In genomic region chr7:144018065-144018464, GRCh38 we compare ENCODE assay signal across 23 cellular contexts. TPM values are rescaled to one million over a fixed set of nuclear protein-coding genes. Genes with fewer than 3 reads are reported as not detected.
DNase-seq lines count a peak whose midpoint lies in the region; ATAC-seq and TF ChIP-seq lines count a peak whose summit lies in the region.
"Had no signal": no experiment of that assay in that cellular context is flagged by ENCODE, and none has a peak within 500 bp of the region (broad histone marks: within the 10 kb centered on the region; RNA-seq: fewer than 3 reads in every experiment).

No MANE protein-coding gene starts in this region.

- no peaks in the 10 kb centered on the region for H3K27me3 ChIP-seq in Caco-2 (replicated peaks; ENCODE audit: control insufficient read depth, insufficient read depth, low read length)
- H3K27me3 ChIP-seq: BE2C; BLaER1 treated with 17β-estradiol and CSF1 and Interleukin-3, amounts not matched to agents 10 nM and 100 nM had no signal

- H3K4me1 ChIP-seq in Caco-2 = peaks cover 35% of the 10 kb centered on the region
- H3K4me1 ChIP-seq: BE2C; BLaER1 treated with 17β-estradiol and CSF1 and Interleukin-3, amounts not matched to agents 10 nM and 100 nM; HAP-1 had no signal

- CTCF ChIA-PET in Caco-2 (lab: Charles Lee) = no interaction called here

- H3K4me3 Mint-ChIP-seq in Caco-2 (ENCODE audit: unreplicated experiment) (no peak overlapping the region), nephron (no peak overlapping the region)
- H3K4me3 Mint-ChIP-seq: CD14-positive monocyte; CD4-positive, alpha-beta T cell; CD8-positive, alpha-beta memory T cell; HFFc6 had no signal

- H3K36me3 ChIP-seq in Caco-2 (ENCODE audit: control insufficient read depth, insufficient read depth, low read length) = no peaks in the 10 kb centered on the region
- H3K36me3 ChIP-seq: BE2C; BLaER1 treated with 17β-estradiol and CSF1 and Interleukin-3, amounts not matched to agents 10 nM and 100 nM; HAP-1 had no signal

- no peak for ATAC-seq in GM21381 (IDR thresholded peaks at IDR 0.05; ENCODE audit: unreplicated experiment)
- no peak for ATAC-seq in GM21529 (IDR thresholded peaks at IDR 0.05; ENCODE audit: unreplicated experiment)
- ATAC-seq: A549 had no signal

- peaks cover 11% of the 10 kb centered on the region; the same call in 1 of the 2 replicates for H3K9me3 ChIP-seq in Caco-2
- H3K9me3 ChIP-seq: A549, BE2C, HAP-1 had no signal

- H3K27me3 Mint-ChIP-seq in Caco-2 (ENCODE audit: insufficient read depth, unreplicated experiment) (no peaks in the 10 kb centered on the region), nephron (ENCODE audit: low read depth) (no peaks in the 10 kb centered on the region)

- no peak for TF ChIP-seq CTCF in Caco-2 (IDR thresholded peaks at IDR 0.05; ENCODE audit: insufficient read depth in 1 of 2, low read depth in 1 of 2, low read length in 1 of 2, severe bottlenecking in 1 of 2, unreplicated experiment in 1 of 2)
- TF ChIP-seq CTCF in nephron (IDR thresholded peaks at IDR 0.05; ENCODE audit: unreplicated experiment in 3 of 3) = no peak

- H3K4me3 ChIP-seq in Caco-2 (ENCODE audit: low read depth, low read length) = no peak overlapping the region
- H3K4me3 ChIP-seq: A549; BLaER1 treated with 17β-estradiol and CSF1 and Interleukin-3, amounts not matched to agents 10 nM and 100 nM; HAP-1 had no signal

- DNase-seq in Caco-2 (no peak), amniotic epithelial cell (ENCODE audit: low read depth) (peak; percentile 56), iris pigment epithelial cell (ENCODE audit: low read depth) (peak; percentile 50)
- no peak for DNase-seq in activated CD4-positive, alpha-beta T cell treated with anti-CD3 and anti-CD28 coated beads, Interleukin-2, amount 50 U/mL, for 48 hours
- DNase-seq: 8988T; ACHN; AML-193; BE2C; Calu3; CD4-positive, alpha-beta T cell; CD8-positive, alpha-beta memory T cell; DMS53; DMS79 treated with DMSO at 0.1 percent for 48 hours; GOT3; HFFc6 had no signal

- BruUV-seq in Caco-2 (replicated peaks; lab: Mats Ljungman, UMichigan) = no TSS peak

- no peaks in the 10 kb centered on the region for H3K36me3 Mint-ChIP-seq in Caco-2 (ENCODE audit: insufficient read depth, unreplicated experiment)
- no peaks in the 10 kb centered on the region for H3K36me3 Mint-ChIP-seq in nephron (ENCODE audit: low read depth)
- H3K36me3 Mint-ChIP-seq: CD14-positive monocyte; CD8-positive, alpha-beta memory T cell had no signal

- H3K9me3 Mint-ChIP-seq in Caco-2 (ENCODE audit: unreplicated experiment) (peaks cover 28% of the 10 kb centered on the region), nephron (peaks cover 3% of the 10 kb centered on the region)
- H3K9me3 Mint-ChIP-seq: CD4-positive, alpha-beta T cell had no signal

- H3K27ac Mint-ChIP-seq in Caco-2 (ENCODE audit: unreplicated experiment) (peak overlapping the region; percentile 69), nephron (peak overlapping the region in 2 of 3 experiments; percentile 19 to 43)
- H3K27ac Mint-ChIP-seq: CD14-positive monocyte; CD4-positive, alpha-beta T cell; CD8-positive, alpha-beta memory T cell had no signal

- intact Hi-C loops in Caco-2 (cut with micrococcal nuclease; ENCODE audit: unreplicated experiment) = no loop called here

- H3K4me1 Mint-ChIP-seq in Caco-2 (ENCODE audit: low read depth, unreplicated experiment) (peaks cover 42% of the 10 kb centered on the region), nephron (peaks cover 13% of the 10 kb centered on the region)
- H3K4me1 Mint-ChIP-seq: CD14-positive monocyte; CD8-positive, alpha-beta memory T cell had no signal

- POLR2A ChIA-PET in Caco-2 (lab: Charles Lee) = no interaction called here

RNA-seq across cellular contexts. Expression of gene OR6B1, which starts 17.9 kb away (rescaled TPM):
- total RNA-seq in Caco-2 (2022) = not detected in 2 replicates
- total RNA-seq: Calu3; CD4-positive, alpha-beta T cell; CD8-positive, alpha-beta memory T cell; Daoy; HFFc6 had no signal

RNA-seq across cellular contexts. Expression of gene OR2A5, which starts 30.7 kb away (rescaled TPM):
- total RNA-seq in Caco-2 (2022) = not detected in 2 replicates
- total RNA-seq: Calu3; CD4-positive, alpha-beta T cell; CD8-positive, alpha-beta memory T cell; Daoy; HFFc6 had no signal

RNA-seq across cellular contexts. Expression of gene OR2A25, which starts 51.5 kb away (rescaled TPM):
- not detected in 2 replicates for total RNA-seq in Caco-2 (2022)
- total RNA-seq: Calu3; CD4-positive, alpha-beta T cell; CD8-positive, alpha-beta memory T cell; Daoy; HFFc6 had no signal

Comparison
In these comparisons a context has a peak if more than half of its experiments do, and no peak if none do; other contexts are left out.
1. DNase-seq: peak in amniotic epithelial cell (single experiment) and iris pigment epithelial cell (single experiment); none in Caco-2 (0 of 2) and activated CD4-positive, alpha-beta T cell treated with anti-CD3 and anti-CD28 coated beads, Interleukin-2, amount 50 U/mL, for 48 hours (0 of 2).